Comparison of ENCODE assay signal across 8 cellular contexts in genomic region chr13:99614465-99614885, GRCh38. TPM values are rescaled to one million over a fixed set of nuclear protein-coding genes. Genes with fewer than 3 reads are reported as not detected.
DNase-seq lines count a peak whose midpoint lies in the region; ATAC-seq, FAIRE-seq and TF ChIP-seq lines count a peak whose summit lies in the region.

No MANE protein-coding gene starts in this region.

- ATAC-seq in left cardiac atrium (peak; percentile 51 to 59), Right ventricle myocardium superior (ENCODE audit: poor library complexity) (no peak), HG02623 (IDR thresholded peaks at IDR 0.05; ENCODE audit: unreplicated experiment) (peak; percentile 68)

- peak; percentile 41; the same call in 1 of the 2 replicates for TF ChIP-seq CTCF in OCI-LY1 (IDR thresholded peaks at IDR 0.05; ENCODE audit: low read length)

- H4K20me1 ChIP-seq in OCI-LY1 (ENCODE audit: insufficient read depth, low read length) = no peaks in the 10 kb centered on the region

- no peaks in the 10 kb centered on the region for H3K9me2 ChIP-seq in OCI-LY1 (ENCODE audit: low read depth, low read length)

- 12 to 35% (median 17%) methylated on average over 9 of the region's 9 CpGs for WGBS in small intestine, 3 donors

- no peaks in the 10 kb centered on the region for H3K27me3 ChIP-seq in OCI-LY1 (ENCODE audit: insufficient read depth, low read length)
- H3K27me3 ChIP-seq in small intestine (ENCODE audit: control insufficient read depth in 2 of 2, insufficient read depth in 2 of 2, low read length in 2 of 2) = no peaks in the 10 kb centered on the region

- no peak for FAIRE-seq in small intestine (lab: Jason Lieb, UNC)

- H3K36me3 ChIP-seq in OCI-LY1 (ENCODE audit: insufficient read depth, low read length) (no peaks in the 10 kb centered on the region), small intestine (ENCODE audit: control insufficient read depth in 2 of 2, insufficient read depth in 2 of 2, low read length in 2 of 2) (no peaks in the 10 kb centered on the region)

- H3K4me2 ChIP-seq in OCI-LY1 (ENCODE audit: low read length) = no peak overlapping the region

- H3K4me3 ChIP-seq in OCI-LY1 (ENCODE audit: low read depth, low read length, poor library complexity, severe bottlenecking) = no peak overlapping the region
- H3K4me3 ChIP-seq in small intestine (ENCODE audit: low read depth in 1 of 2, low read length in 2 of 2) = no peak overlapping the region

- DNase-seq in left cardiac atrium (no peak), Right ventricle myocardium superior (no peak), cerebellar cortex (ENCODE audit: low spot score) (peak; percentile 59), small intestine (peak; percentile 45), NCI-H345 (lab: John Stamatoyannopoulos, UW) (no peak), mucosa of gallbladder (ENCODE audit: low spot score) (no peak)

- H3K9me3 ChIP-seq in OCI-LY1 (ENCODE audit: low read length) (no peaks in the 10 kb centered on the region), small intestine (ENCODE audit: control insufficient read depth, low read depth) (no peaks in the 10 kb centered on the region)

- H3K27ac ChIP-seq in OCI-LY1 (ENCODE audit: low read depth, low read length, poor library complexity, severe bottlenecking) (no peak overlapping the region), small intestine (ENCODE audit: low read depth in 1 of 2, low read length in 1 of 2) (no peak overlapping the region)

- H2AFZ ChIP-seq in OCI-LY1 (ENCODE audit: low read length) = no peak overlapping the region

- no peaks in the 10 kb centered on the region for H3F3A ChIP-seq in OCI-LY1 (ENCODE audit: insufficient read depth, low read length)

- intact Hi-C loops in left cardiac atrium (cut with DNase I) = loop anchor here in 1 of 2 donors (5.0 kb wide), 1 partner anchor 172 kb away; no protein-coding TSS in a partner anchor
- intact Hi-C loops in Right ventricle myocardium superior (cut with DNase I) = no loop called here

- H3K4me1 ChIP-seq in OCI-LY1 (ENCODE audit: insufficient read depth, low read length, severe bottlenecking) (no peaks in the 10 kb centered on the region), small intestine (ENCODE audit: control insufficient read depth in 2 of 2, insufficient read depth in 1 of 2, low read depth in 1 of 2, low read length in 1 of 2) (peaks cover 0 to 3% of the 10 kb centered on the region in 2 donors)

- H3K9ac ChIP-seq in OCI-LY1 (ENCODE audit: low read length) = no peak overlapping the region

- no peaks in the 10 kb centered on the region for H3K79me2 ChIP-seq in OCI-LY1 (ENCODE audit: insufficient read depth, low read length)

RNA-seq across cellular contexts. Expression of gene CLYBL, which starts 8.0 kb away (rescaled TPM):
- total RNA-seq in left cardiac atrium (10 to 100 TPM; 13.3 to 15.6 TPM), Right ventricle myocardium superior (28.8 TPM), mucosa of gallbladder (10.2 TPM)
- 10 to 100 TPM; 13.0 to 39.4 (median 17.0) TPM for polyA plus RNA-seq in small intestine

Comparison
In these comparisons a context has a peak if more than half of its experiments do, and no peak if none do; other contexts are left out.
1. DNase-seq: peak in cerebellar cortex (single experiment) and small intestine (single experiment); none in left cardiac atrium (single experiment), Right ventricle myocardium superior (single experiment), NCI-H345 (single experiment) and mucosa of gallbladder (single experiment).